Comparison of ENCODE assay signal across 1 cellular context in genomic region chr13:48594080-48594815, GRCh38.
TF ChIP-seq lines count a peak whose summit lies in the region.

No MANE protein-coding gene starts in this region.

TF ChIP-seq in H1, 55 proteins besides CTCF, POLR2A, EP300 and RAD21 (continued from another document):
- TF ChIP-seq KDM4A (IDR thresholded peaks at IDR 0.05; ENCODE audit: low read depth, low read length, severe bottlenecking) (no peak), POLR2AphosphoS5 (IDR thresholded peaks at IDR 0.05; ENCODE audit: low read depth, low read length) (no peak), NRF1 (IDR thresholded peaks at IDR 0.05; ENCODE audit: low read depth, low read length) (no peak), SP1 (IDR thresholded peaks at IDR 0.05; ENCODE audit: low read depth, low read length) (no peak), SUZ12 (IDR thresholded peaks at IDR 0.05; ENCODE audit: low read length) (no peak), JUND (IDR thresholded peaks at IDR 0.05; ENCODE audit: low read length) (no peak), SIN3A (conservative IDR thresholded peaks at IDR 0.05 in 1 of 2, IDR thresholded peaks at IDR 0.05 in 1 of 2; ENCODE audit: low read depth in 1 of 2, low read length in 2 of 2) (no peak)
